Comparison of ENCODE assay signal across 11 cellular contexts in genomic region chr12:53365245-53365904, GRCh38. TPM values are rescaled to one million over a fixed set of nuclear protein-coding genes. Genes with fewer than 3 reads are reported as not detected.
DNase-seq lines count a peak whose midpoint lies in the region; ATAC-seq, FAIRE-seq and TF ChIP-seq lines count a peak whose summit lies in the region.
"Had no signal": no experiment of that assay in that cellular context is flagged by ENCODE, and none has a peak within 500 bp of the region (broad histone marks: within the 10 kb centered on the region; RNA-seq: fewer than 3 reads in every experiment).

No MANE protein-coding gene starts in this region.

- H4K20me1 ChIP-seq in GM12878 (ENCODE audit: control insufficient read depth, insufficient read depth) = no peaks in the 10 kb centered on the region

- H3K36me3 ChIP-seq in GM12878 (ENCODE audit: control insufficient read depth in 2 of 2, insufficient read depth in 2 of 2, low read length in 1 of 2) (no peaks in the 10 kb centered on the region), lung (ENCODE audit: control insufficient read depth in 2 of 2, insufficient read depth in 2 of 2, low read length in 2 of 2) (no peaks in the 10 kb centered on the region)

- no peak overlapping the region for H2AFZ ChIP-seq in GM12878 (ENCODE audit: control insufficient read depth, low read depth, low read length)

- H3K27me3 ChIP-seq in HL-60 (ENCODE audit: insufficient read depth, poor library complexity, severe bottlenecking) = no peaks in the 10 kb centered on the region
- no peaks in the 10 kb centered on the region for H3K27me3 ChIP-seq in GM12878 (replicated peaks in 1 of 2; ENCODE audit: control insufficient read depth in 2 of 2, insufficient read depth in 2 of 2, low read length in 1 of 2)
- H3K27me3 ChIP-seq in lung (ENCODE audit: control insufficient read depth, insufficient read depth) = no peaks in the 10 kb centered on the region

- H3K9me3 ChIP-seq in A549 = no peaks in the 10 kb centered on the region
- H3K9me3 ChIP-seq in GM12878 (replicated peaks; ENCODE audit: control insufficient read depth, insufficient read depth, low read length) = no peaks in the 10 kb centered on the region
- H3K9me3 ChIP-seq in lung (ENCODE audit: control insufficient read depth in 2 of 2, insufficient read depth in 1 of 2, low read length in 1 of 2) = no peaks in the 10 kb centered on the region

- TF ChIP-seq RAD21 in A549 (conservative IDR thresholded peaks at IDR 0.05 in 1 of 2, IDR thresholded peaks at IDR 0.05 in 1 of 2) = no peak
- TF ChIP-seq RAD21 in GM12878 (IDR thresholded peaks at IDR 0.05; ENCODE audit: insufficient read depth, low read depth, low read length) = no peak

- RAD21 ChIA-PET in GM12878 (lab: Charles Lee; ENCODE audit: unreplicated experiment) = no interaction called here

- CTCF ChIA-PET in A549 (lab: Yijun Ruan, JAX) (interaction anchor here (1.3 to 2.9 kb wide), 5 partner anchors 13 to 143 kb away, joined by 4 to 16 read pairs (median 5); no protein-coding TSS in a partner anchor), GM12878 (lab: Yijun Ruan, JAX) (interaction anchor here (1.0 to 2.2 kb wide), 6 partner anchors 9 to 59 kb away, joined by 3 to 8 read pairs (median 5); no protein-coding TSS in a partner anchor)

- 81% methylated on average over 4 of the region's 4 CpGs for WGBS in A549 (ENCODE audit: missing lambda C conversion rate)
- 77% methylated on average over 4 of the region's 4 CpGs for WGBS in GM12878 (ENCODE audit: insufficient coverage, insufficient replicate concordance, low lambda C conversion rate, missing lambda C conversion rate)
- 51% methylated on average over 4 of the region's 4 CpGs for WGBS in lung, 2 donors

- TF ChIP-seq CTCF in A549 (IDR thresholded peaks at IDR 0.05) (no peak), HL-60 (IDR thresholded peaks at IDR 0.05; ENCODE audit: insufficient read depth, low read length) (no peak), GM12878 (IDR thresholded peaks at IDR 0.05 in 2 of 3, conservative IDR thresholded peaks at IDR 0.05 in 1 of 3; ENCODE audit: control insufficient read depth in 2 of 3, extremely low read depth in 1 of 3, insufficient read depth in 1 of 3, low read depth in 3 of 3, low read length in 3 of 3) (no peak), lung (IDR thresholded peaks at IDR 0.05; ENCODE audit: control extremely low read depth, extremely low read depth) (no peak)

- BruUV-seq in GM12878 (replicated peaks; lab: Mats Ljungman, UMichigan) = no TSS peak

- no peak overlapping the region for H3K9ac ChIP-seq in GM12878 (ENCODE audit: control insufficient read depth, insufficient read depth, low read length)

- SMC1A ChIA-PET in GM12878 (lab: Charles Lee; ENCODE audit: uncharacterized antibody, unreplicated experiment) = interaction anchor here (1.1 to 1.4 kb wide), 2 partner anchors 13 to 128 kb away, joined by 3 to 6 read pairs; no protein-coding TSS in a partner anchor

- peak; percentile 55 to 76; a peak in 5 of 6 replicates for ATAC-seq in A549
- peak; percentile 36 for ATAC-seq in GM12878
- peak; percentile 54 for ATAC-seq in lung (ENCODE audit: insufficient read depth, low FRiP score)
- no peak for ATAC-seq in GM18867 (IDR thresholded peaks at IDR 0.05; ENCODE audit: unreplicated experiment)
- no peak for ATAC-seq in GM19035 (IDR thresholded peaks at IDR 0.05; ENCODE audit: unreplicated experiment)

- TF ChIP-seq POLR2A in A549 (IDR thresholded peaks at IDR 0.05; ENCODE audit: low read length) (no peak), GM12878 (IDR thresholded peaks at IDR 0.05; ENCODE audit: low read depth, low read length) (no peak)

- no peak for TF ChIP-seq EP300 in A549 (IDR thresholded peaks at IDR 0.05)
- no peak for TF ChIP-seq EP300 in GM12878 (IDR thresholded peaks at IDR 0.05; ENCODE audit: borderline replicate concordance in 1 of 2, control insufficient read depth in 1 of 2, low read depth in 2 of 2, low read length in 2 of 2)

- POLR2A ChIA-PET in A549 (lab: Yijun Ruan, JAX) = interaction anchor here (0.6 to 1.5 kb wide), 2 partner anchors 14 to 53 kb away, joined by 4 read pairs; no protein-coding TSS in a partner anchor
- POLR2A ChIA-PET in GM12878 (lab: Charles Lee) = interaction anchor here (0.5 to 1.7 kb wide), 4 partner anchors 14 to 253 kb away, joined by 4 to 7 read pairs (median 5); partner anchors contain the start of gene SP1

- H3K4me3 ChIP-seq in A549 = no peak overlapping the region
- H3K4me3 ChIP-seq in HL-60 (replicated peaks; ENCODE audit: insufficient read depth, low read length) = no peak overlapping the region
- H3K4me3 ChIP-seq in GM12878 = no peak overlapping the region
- no peak overlapping the region for H3K4me3 ChIP-seq in lung
- H3K4me3 ChIP-seq: SK-N-MC had no signal

- peaks cover 24% of the 10 kb centered on the region; the same call in 2 of the 3 replicates for H3K4me1 ChIP-seq in A549
- H3K4me1 ChIP-seq in GM12878 (ENCODE audit: control insufficient read depth, insufficient read depth, low read length) = peaks cover 3% of the 10 kb centered on the region
- H3K4me1 ChIP-seq in lung (ENCODE audit: control insufficient read depth in 2 of 2, insufficient read depth in 2 of 2, low read length in 2 of 2) = no peaks in the 10 kb centered on the region

- in situ Hi-C loops in GM12878 (cut with MboI) = no loop called here

- H3K27ac ChIP-seq in A549 (peak overlapping the region in 1 of 2 experiments; percentile 73; a peak in 3 of 6 replicates), HL-60 (replicated peaks) (peak overlapping the region; percentile 49), GM12878 (ENCODE audit: control insufficient read depth, insufficient read depth) (no peak overlapping the region), lung (ENCODE audit: low read depth in 1 of 2, low read length in 1 of 2) (peak overlapping the region in 1 of 2 donors; percentile 27)

- H3K79me2 ChIP-seq in GM12878 (ENCODE audit: control insufficient read depth, insufficient read depth, low read length) = no peaks in the 10 kb centered on the region

- H3K4me2 ChIP-seq in A549 (no peak overlapping the region), GM12878 (ENCODE audit: control insufficient read depth, insufficient read depth) (no peak overlapping the region)

- FAIRE-seq in A549 (lab: Jason Lieb, UNC) = no peak
- no peak for FAIRE-seq in GM12878 (lab: Jason Lieb, UNC)

- DNase-seq in A549 (ENCODE audit: low read depth in 1 of 2, low spot score in 1 of 2) (no peak), HL-60 (ENCODE audit: low read depth in 1 of 2, low spot score in 1 of 2) (peak in 1 of 2 experiments; percentile 62), GM12878 (ENCODE audit: low read depth, low spot score) (no peak), lung (ENCODE audit: low spot score) (no peak), cerebellar cortex (ENCODE audit: low spot score) (no peak), RKO (ENCODE audit: low spot score) (no peak)
- DNase-seq: activated T-cell treated with anti-CD3 and anti-CD28 coated beads, Interleukin-2, amount 50 U/mL, for 4 hours; NCI-H1436 treated with DMSO at 0.1 percent for 48 hours had no signal

- intact Hi-C loops in GM12878 (cut with micrococcal nuclease; ENCODE audit: unreplicated experiment) = no loop called here

RNA-seq across cellular contexts. Expression of gene SP1, which starts 14.6 kb away (rescaled TPM):
- polyA plus RNA-seq in A549 (2011; rRNA removed) = 53.2 and 56.6 TPM in 2 replicates
- 14.0 and 18.8 TPM in 2 replicates for polyA plus RNA-seq in A549 (2012; cell fraction: cytosol; rRNA removed)
- polyA plus RNA-seq in A549 (2012; cell fraction: nucleus; rRNA removed) = 15.5 and 19.0 TPM in 2 replicates
- 24.0 to 24.5 TPM (median 24.2 TPM) in 3 replicates for polyA plus RNA-seq in A549 (2017; fragmentation: RNase III; extraction: RNeasy Plus Mini Kit Qiagen cat#74134 plus additional on column Dnase treatment)
- 176 and 220 TPM in 2 replicates for polyA minus RNA-seq in A549 (2011; rRNA and poly(A)+ RNA removed)
- 61.7 and 67.4 TPM in 2 replicates for total RNA-seq in GM12878 (2013; cell fraction: nucleolus; rRNA removed)
- total RNA-seq in GM12878 (2014; rRNA removed) = 27.0 and 29.7 TPM in 2 replicates
- total RNA-seq in GM12878 (2014; rRNA removed; fragmentation: Illumina TruSeq; extraction: Trizol) = 31.8 and 32.7 TPM in 2 replicates
- 46.7 and 49.0 TPM in 2 replicates for total RNA-seq in GM12878 (2021)
- 10.3 TPM for polyA plus RNA-seq in GM12878 (2011; ENCODE audit: low read depth)
- polyA plus RNA-seq in GM12878 (2011; rRNA removed) = 43.9 and 52.0 TPM in 2 replicates
- 45.8 and 49.4 TPM in 2 replicates for polyA plus RNA-seq in GM12878 (2011; cell fraction: cytosol; rRNA removed)
- 41.3 and 53.9 TPM in 2 replicates for polyA plus RNA-seq in GM12878 (2011; cell fraction: nucleus; rRNA removed)
- polyA plus RNA-seq in GM12878 (2012) = 17.4 and 19.4 TPM in 2 replicates
- polyA plus RNA-seq in GM12878 (2014; fragmentation: Illumina TruSeq; extraction: Trizol) = 33.5 and 35.6 TPM in 2 replicates
- 1 to 10 TPM; 4.0 to 7.3 TPM for polyA plus RNA-seq in GM12878 (2014; fragmentation: Nextera tagmentation; extraction: Ambion mirVana)
- polyA plus RNA-seq in GM12878 (2014; rRNA removed) = 22.4 and 23.4 TPM in 2 replicates
- 1 to 10 TPM; 3.3 to 3.7 TPM for polyA plus RNA-seq in GM12878 (2016; fragmentation: Nextera tagmentation; extraction: Ambion mirVana)
- 143 and 181 TPM in 2 replicates for polyA minus RNA-seq in GM12878 (2011; rRNA and poly(A)+ RNA removed)
- 31.4 and 35.9 TPM in 2 replicates for polyA minus RNA-seq in GM12878 (2011; cell fraction: cytosol; rRNA and poly(A)+ RNA removed)
- polyA minus RNA-seq in GM12878 (2011; cell fraction: nucleus; rRNA and poly(A)+ RNA removed) = 18.9 and 33.2 TPM in 2 replicates
- 10 to 100 TPM; 68.3 to 72.2 TPM for total RNA-seq in lung
- 10 to 100 TPM; 16.2 to 26.6 TPM for polyA plus RNA-seq in lung

RNA-seq across cellular contexts. Expression of gene SP7, which starts 29.2 kb away (rescaled TPM):
- polyA plus RNA-seq in A549 (2011; rRNA removed) = 0.05 TPM in 1 of 2 replicates, not detected in the other
- 0.01 and 0.04 TPM in 2 replicates for polyA plus RNA-seq in A549 (2012; cell fraction: cytosol; rRNA removed)
- 0.09 and 0.12 TPM in 2 replicates for polyA plus RNA-seq in A549 (2012; cell fraction: nucleus; rRNA removed)
- polyA plus RNA-seq in A549 (2017; fragmentation: RNase III; extraction: RNeasy Plus Mini Kit Qiagen cat#74134 plus additional on column Dnase treatment) = 0.03 to 0.06 TPM in 2 of 3 replicates, not detected in the other
- 0.17 TPM in 1 of 2 replicates, not detected in the other for polyA minus RNA-seq in A549 (2011; rRNA and poly(A)+ RNA removed)
- total RNA-seq in GM12878 (2013; cell fraction: nucleolus; rRNA removed) = not detected in 2 replicates
- total RNA-seq in GM12878 (2014; rRNA removed) = not detected in 2 replicates
- total RNA-seq in GM12878 (2014; rRNA removed; fragmentation: Illumina TruSeq; extraction: Trizol) = not detected in 2 replicates
- not detected in 2 replicates for total RNA-seq in GM12878 (2021)
- polyA plus RNA-seq in GM12878 (2011; ENCODE audit: low read depth) = not detected
- not detected in 2 replicates for polyA plus RNA-seq in GM12878 (2011; rRNA removed)
- polyA plus RNA-seq in GM12878 (2011; cell fraction: cytosol; rRNA removed) = not detected in 2 replicates
- polyA plus RNA-seq in GM12878 (2011; cell fraction: nucleus; rRNA removed) = not detected in 2 replicates
- polyA plus RNA-seq in GM12878 (2012) = not detected in 2 replicates
- polyA plus RNA-seq in GM12878 (2014; fragmentation: Illumina TruSeq; extraction: Trizol) = not detected in 2 replicates
- polyA plus RNA-seq in GM12878 (2014; fragmentation: Nextera tagmentation; extraction: Ambion mirVana) = under 1 TPM in 1 of 2 experiments, not detected in 1; 0.05 TPM
- polyA plus RNA-seq in GM12878 (2014; rRNA removed) = not detected in 2 replicates
- under 1 TPM in 1 of 2 experiments, not detected in 1; 0.11 TPM for polyA plus RNA-seq in GM12878 (2016; fragmentation: Nextera tagmentation; extraction: Ambion mirVana)
- not detected in 2 replicates for polyA minus RNA-seq in GM12878 (2011; rRNA and poly(A)+ RNA removed)
- polyA minus RNA-seq in GM12878 (2011; cell fraction: cytosol; rRNA and poly(A)+ RNA removed) = not detected in 2 replicates
- polyA minus RNA-seq in GM12878 (2011; cell fraction: nucleus; rRNA and poly(A)+ RNA removed) = not detected in 2 replicates
- total RNA-seq in lung = not detected
- not detected for polyA plus RNA-seq in lung
- total RNA-seq: activated T-cell treated with anti-CD3 and anti-CD28 coated beads, Interleukin-2, amount 50 U/mL, for 4 hours had no signal

RNA-seq across cellular contexts. Expression of gene AAAS, which starts 44.0 kb away (rescaled TPM):
- polyA plus RNA-seq in A549 (2011; rRNA removed) (82.6 and 104 TPM in 2 replicates), A549 (2017; fragmentation: RNase III; extraction: RNeasy Plus Mini Kit Qiagen cat#74134 plus additional on column Dnase treatment) (61.5 to 64.9 TPM (median 64.1 TPM) in 3 replicates), GM12878 (2011; rRNA removed) (43.9 and 64.7 TPM in 2 replicates), GM12878 (2014; fragmentation: Illumina TruSeq; extraction: Trizol) (53.1 and 70.8 TPM in 2 replicates), GM12878 (2014; fragmentation: Nextera tagmentation; extraction: Ambion mirVana) (10 to 100 TPM; 58.6 to 71.5 TPM), GM12878 (2014; rRNA removed) (76.8 and 78.1 TPM in 2 replicates), GM12878 (2016; fragmentation: Nextera tagmentation; extraction: Ambion mirVana) (10 to 100 TPM; 84.5 to 93.1 TPM), lung (10 to 100 TPM; 29.7 to 37.0 TPM)
- polyA plus RNA-seq in A549 (2012; cell fraction: cytosol; rRNA removed) = 98.3 and 108 TPM in 2 replicates
- 244 and 280 TPM in 2 replicates for polyA plus RNA-seq in A549 (2012; cell fraction: nucleus; rRNA removed)
- 136 and 153 TPM in 2 replicates for polyA minus RNA-seq in A549 (2011; rRNA and poly(A)+ RNA removed)
- total RNA-seq in GM12878 (2013; cell fraction: nucleolus; rRNA removed) = 61.7 and 62.9 TPM in 2 replicates
- total RNA-seq in GM12878 (2014; rRNA removed) (74.3 and 84.5 TPM in 2 replicates), GM12878 (2014; rRNA removed; fragmentation: Illumina TruSeq; extraction: Trizol) (47.6 and 47.8 TPM in 2 replicates), GM12878 (2021) (65.3 and 69.0 TPM in 2 replicates), lung (10 to 100 TPM; 51.4 to 51.7 TPM)
- 33.1 TPM for polyA plus RNA-seq in GM12878 (2011; ENCODE audit: low read depth)
- polyA plus RNA-seq in GM12878 (2011; cell fraction: cytosol; rRNA removed) = 99.5 and 108 TPM in 2 replicates
- 242 and 279 TPM in 2 replicates for polyA plus RNA-seq in GM12878 (2011; cell fraction: nucleus; rRNA removed)
- 50.4 and 53.6 TPM in 2 replicates for polyA plus RNA-seq in GM12878 (2012)
- 70.4 and 98.1 TPM in 2 replicates for polyA minus RNA-seq in GM12878 (2011; rRNA and poly(A)+ RNA removed)
- polyA minus RNA-seq in GM12878 (2011; cell fraction: cytosol; rRNA and poly(A)+ RNA removed) = 34.1 and 39.3 TPM in 2 replicates
- 39.7 and 64.5 TPM in 2 replicates for polyA minus RNA-seq in GM12878 (2011; cell fraction: nucleus; rRNA and poly(A)+ RNA removed)

RNA-seq across cellular contexts. Expression of gene AMHR2, which starts 58.3 kb away (rescaled TPM):
- polyA plus RNA-seq in A549 (2011; rRNA removed) (0.12 and 0.16 TPM in 2 replicates), A549 (2017; fragmentation: RNase III; extraction: RNeasy Plus Mini Kit Qiagen cat#74134 plus additional on column Dnase treatment) (0.13 to 0.22 TPM (median 0.18 TPM) in 3 replicates), GM12878 (2011; rRNA removed) (not detected in 2 replicates), GM12878 (2014; fragmentation: Illumina TruSeq; extraction: Trizol) (not detected in 2 replicates), GM12878 (2014; fragmentation: Nextera tagmentation; extraction: Ambion mirVana) (under 1 TPM in 1 of 2 experiments, not detected in 1; 0.06 TPM), GM12878 (2014; rRNA removed) (not detected in 2 replicates), GM12878 (2016; fragmentation: Nextera tagmentation; extraction: Ambion mirVana) (not detected), lung (under 1 TPM; 0.02 to 0.22 TPM)
- 0.67 and 0.80 TPM in 2 replicates for polyA plus RNA-seq in A549 (2012; cell fraction: cytosol; rRNA removed)
- 0.84 and 1.1 TPM in 2 replicates for polyA plus RNA-seq in A549 (2012; cell fraction: nucleus; rRNA removed)
- polyA minus RNA-seq in A549 (2011; rRNA and poly(A)+ RNA removed) = 0.49 and 0.62 TPM in 2 replicates
- not detected in 2 replicates for total RNA-seq in GM12878 (2013; cell fraction: nucleolus; rRNA removed)
- total RNA-seq in GM12878 (2014; rRNA removed) (not detected in 2 replicates), GM12878 (2014; rRNA removed; fragmentation: Illumina TruSeq; extraction: Trizol) (not detected in 2 replicates), GM12878 (2021) (0.13 TPM in 1 of 2 replicates, not detected in the other), lung (under 1 TPM in 1 of 2 donors, not detected in 1; 0.52 TPM)
- polyA plus RNA-seq in GM12878 (2011; ENCODE audit: low read depth) = not detected
- not detected in 2 replicates for polyA plus RNA-seq in GM12878 (2011; cell fraction: cytosol; rRNA removed)
- polyA plus RNA-seq in GM12878 (2011; cell fraction: nucleus; rRNA removed) = not detected in 2 replicates
- polyA plus RNA-seq in GM12878 (2012) = not detected in 2 replicates
- not detected in 2 replicates for polyA minus RNA-seq in GM12878 (2011; rRNA and poly(A)+ RNA removed)
- polyA minus RNA-seq in GM12878 (2011; cell fraction: cytosol; rRNA and poly(A)+ RNA removed) = not detected in 2 replicates
- not detected in 2 replicates for polyA minus RNA-seq in GM12878 (2011; cell fraction: nucleus; rRNA and poly(A)+ RNA removed)
- total RNA-seq: activated T-cell treated with anti-CD3 and anti-CD28 coated beads, Interleukin-2, amount 50 U/mL, for 4 hours had no signal

Comparison
In these comparisons a context has a peak if more than half of its experiments do, and no peak if none do; other contexts are left out.
1. ATAC-seq: peak in A549 (2 of 2), GM12878 (single experiment) and lung (single experiment); none in GM18867 (single experiment) and GM19035 (single experiment).